ENCODE assay signal across 1 cellular context in genomic region chr16:471353-472198, GRCh38.
A peak's percentile ranks its signal among the peaks of the same experiment; 100 is the strongest.
TF ChIP-seq lines count a peak whose summit lies in the region.

No MANE protein-coding gene starts in this region.

TF ChIP-seq in GM12878, 131 proteins besides CTCF, POLR2A, EP300 and RAD21:
- TF ChIP-seq RELA (IDR thresholded peaks at IDR 0.05; ENCODE audit: borderline replicate concordance, partially characterized antibody) (no peak), PAX5 (IDR thresholded peaks at IDR 0.05; ENCODE audit: borderline replicate concordance, low read depth, low read length) (peak; percentile 39; the same call in 1 of the 2 replicates)
